Comparison of ENCODE assay signal across 12 cellular contexts in genomic region chr4:88859191-88859812, GRCh38.
DNase-seq lines count a peak whose midpoint lies in the region; ATAC-seq and TF ChIP-seq lines count a peak whose summit lies in the region.
"Had no signal": no experiment of that assay in that cellular context is flagged by ENCODE, and none has a peak within 500 bp of the region (broad histone marks: within the 10 kb centered on the region; RNA-seq: fewer than 3 reads in every experiment).

No MANE protein-coding gene starts in this region.

- POLR2A ChIA-PET in T-cell (lab: Charles Lee) (interaction anchor here in 1 of 2 donors (0.6 kb wide), 1 partner anchor 137 kb away, joined by 3 read pairs; no protein-coding TSS in a partner anchor), OCI-LY7 (lab: Charles Lee) (interaction anchor here (0.7 to 1.2 kb wide), 2 partner anchors 9 to 10 kb away, joined by 3 read pairs; no protein-coding TSS in a partner anchor)

- H3K4me1 Mint-ChIP-seq in T-cell: peaks cover 0 to 9% (median 0%) of the 10 kb centered on the region in 3 donors

- H3K4me1 ChIP-seq in mucosa of descending colon (ENCODE audit: low read depth) (no peaks in the 10 kb centered on the region), OCI-LY7 (ENCODE audit: insufficient read depth, low read length, poor library complexity, severe bottlenecking) (no peaks in the 10 kb centered on the region), mammary epithelial cell (ENCODE audit: insufficient read depth, low read length) (no peaks in the 10 kb centered on the region)
- H3K4me1 ChIP-seq: breast epithelium had no signal

- no peaks in the 10 kb centered on the region for H3K27me3 ChIP-seq in mammary epithelial cell (ENCODE audit: insufficient read depth, low read length)
- H3K27me3 ChIP-seq: breast epithelium, gastrocnemius medialis had no signal

- WGBS in mammary epithelial cell (ENCODE audit: low coverage, missing lambda C conversion rate): 85% methylated on average over 3 of the region's 3 CpGs

- H3K4me2 ChIP-seq in OCI-LY7 (ENCODE audit: low read length) (no peak overlapping the region), mammary epithelial cell (ENCODE audit: insufficient read depth, low read depth, low read length) (no peak overlapping the region)

- no peak overlapping the region for H3K27ac Mint-ChIP-seq in T-cell
- H3K27ac Mint-ChIP-seq: naive thymus-derived CD8-positive, alpha-beta T cell had no signal

- no peaks in the 10 kb centered on the region for H3K9me2 ChIP-seq in OCI-LY7 (ENCODE audit: insufficient read depth, low read length)

- H3K36me3 ChIP-seq in mucosa of descending colon (ENCODE audit: low read depth) (no peaks in the 10 kb centered on the region), OCI-LY7 (ENCODE audit: insufficient read depth, low read length) (no peaks in the 10 kb centered on the region), mammary epithelial cell (ENCODE audit: insufficient read depth, low read length) (no peaks in the 10 kb centered on the region)
- H3K36me3 ChIP-seq: breast epithelium, gastrocnemius medialis had no signal

- no peaks in the 10 kb centered on the region for H3K79me2 ChIP-seq in OCI-LY7 (ENCODE audit: insufficient read depth, low read depth, low read length)
- H3K79me2 ChIP-seq in mammary epithelial cell (ENCODE audit: insufficient read depth, low read length): no peaks in the 10 kb centered on the region

- CTCF ChIA-PET in T-cell (lab: Charles Lee): interaction anchor here (0.5 to 0.6 kb wide), 2 partner anchors 8 to 1624 kb away, joined by 3 to 4 read pairs; no protein-coding TSS in a partner anchor
- CTCF ChIA-PET in OCI-LY7 (lab: Charles Lee; ENCODE audit: unreplicated experiment): no interaction called here
- CTCF ChIA-PET in mammary epithelial cell (lab: Charles Lee; ENCODE audit: low non-redundant PET): no interaction called here

- no peak overlapping the region for H3K9ac ChIP-seq in mammary epithelial cell (ENCODE audit: insufficient read depth, low read length)

- in situ Hi-C loops in mammary epithelial cell (cut with MboI; ENCODE audit: low sequenced_read_pairs in 2 of 2): no loop called here

- no peaks in the 10 kb centered on the region for H3K9me3 Mint-ChIP-seq in T-cell
- H3K9me3 Mint-ChIP-seq: naive thymus-derived CD8-positive, alpha-beta T cell had no signal

- ATAC-seq in GM18861 (IDR thresholded peaks at IDR 0.05; ENCODE audit: unreplicated experiment) (peak; percentile 9), GM21825 (IDR thresholded peaks at IDR 0.05; ENCODE audit: unreplicated experiment) (peak; percentile 23), HG03565 (IDR thresholded peaks at IDR 0.05; ENCODE audit: unreplicated experiment) (peak; percentile 2), mucosa of descending colon (peak; percentile 34), T-cell (replicated peaks in 1 of 4) (no peak)
- ATAC-seq: naive thymus-derived CD8-positive, alpha-beta T cell had no signal

- dilution Hi-C loops in mammary epithelial cell (cut with HindIII; ENCODE audit: low sequenced_read_pairs): no loop called here

- H3K9me3 ChIP-seq in mucosa of descending colon (no peaks in the 10 kb centered on the region), OCI-LY7 (ENCODE audit: low read length) (no peaks in the 10 kb centered on the region), mammary epithelial cell (replicated peaks; ENCODE audit: insufficient read depth, low read length) (no peaks in the 10 kb centered on the region)
- H3K9me3 ChIP-seq: breast epithelium, gastrocnemius medialis had no signal

- no peak overlapping the region for H3K4me3 ChIP-seq in mucosa of descending colon
- H3K4me3 ChIP-seq in OCI-LY7 (ENCODE audit: low read depth, low read length, poor library complexity, severe bottlenecking): no peak overlapping the region
- no peak overlapping the region for H3K4me3 ChIP-seq in mammary epithelial cell (replicated peaks in 1 of 3; ENCODE audit: insufficient read depth in 1 of 3, low read depth in 2 of 3, low read length in 3 of 3)
- H3K4me3 ChIP-seq: breast epithelium, gastrocnemius medialis had no signal

- intact Hi-C loops in mucosa of descending colon (cut with DNase I, micrococcal nuclease): no loop called here
- intact Hi-C loops in OCI-LY7 (cut with micrococcal nuclease; ENCODE audit: unreplicated experiment): no loop called here
- intact Hi-C loops in mammary epithelial cell (cut with micrococcal nuclease): no loop called here

- H4K20me1 ChIP-seq in OCI-LY7 (ENCODE audit: insufficient read depth, low read length) (no peaks in the 10 kb centered on the region), mammary epithelial cell (ENCODE audit: insufficient read depth, low read length) (no peaks in the 10 kb centered on the region)

- no peak for TF ChIP-seq CTCF in mucosa of descending colon (IDR thresholded peaks at IDR 0.05)
- no peak for TF ChIP-seq CTCF in OCI-LY7 (conservative IDR thresholded peaks at IDR 0.05; ENCODE audit: low read length)
- no peak for TF ChIP-seq CTCF in mammary epithelial cell (conservative IDR thresholded peaks at IDR 0.05 in 1 of 2, IDR thresholded peaks at IDR 0.05 in 1 of 2; ENCODE audit: extremely low read depth in 1 of 2, insufficient read depth in 1 of 2, low read depth in 1 of 2, low read length in 2 of 2)

- BruUV-seq in OCI-LY7 (replicated peaks; lab: Mats Ljungman, UMichigan) (no TSS peak), mammary epithelial cell (replicated peaks; lab: Mats Ljungman, UMichigan) (no TSS peak)

- H2AFZ ChIP-seq in OCI-LY7 (ENCODE audit: low read length): no peak overlapping the region
- no peak overlapping the region for H2AFZ ChIP-seq in mammary epithelial cell (ENCODE audit: low read depth, low read length)

- no peaks in the 10 kb centered on the region for H3K36me3 Mint-ChIP-seq in T-cell
- H3K36me3 Mint-ChIP-seq: naive thymus-derived CD8-positive, alpha-beta T cell had no signal

- H3K27ac ChIP-seq in OCI-LY7 (ENCODE audit: low read depth, low read length, poor library complexity, severe bottlenecking) (no peak overlapping the region), mammary epithelial cell (ENCODE audit: insufficient read depth, low read depth, low read length) (no peak overlapping the region)
- H3K27ac ChIP-seq: breast epithelium, gastrocnemius medialis had no signal

- DNase-seq in mucosa of descending colon: no peak
- no peak for DNase-seq in T-cell
- no peak for DNase-seq in OCI-LY7 (ENCODE audit: low spot score)
- DNase-seq in mammary epithelial cell: no peak
- DNase-seq in AML-193 (lab: John Stamatoyannopoulos, UW): no peak
- DNase-seq: activated CD8-positive, alpha-beta memory T cell treated with anti-CD3 and anti-CD28 coated beads for 24 hours; gastrocnemius medialis; naive thymus-derived CD8-positive, alpha-beta T cell had no signal

- H3K27me3 Mint-ChIP-seq in T-cell: peaks cover 0 to 3% of the 10 kb centered on the region in 2 donors

- H3K4me3 Mint-ChIP-seq in T-cell: no peak overlapping the region
- H3K4me3 Mint-ChIP-seq: naive thymus-derived CD8-positive, alpha-beta T cell had no signal

Comparison
In these comparisons a context has a peak if more than half of its experiments do, and no peak if none do; other contexts are left out.
1. ATAC-seq: peak in GM18861 (single experiment), GM21825 (single experiment), HG03565 (single experiment) and mucosa of descending colon (single experiment); none in T-cell (0 of 4).
2. CTCF ChIA-PET loops: an anchor here in T-cell (0.5 to 0.6 kb wide); none called in OCI-LY7 and mammary epithelial cell.